ENCODE assay signal across 25 cellular contexts in the genomic region with DNA sequence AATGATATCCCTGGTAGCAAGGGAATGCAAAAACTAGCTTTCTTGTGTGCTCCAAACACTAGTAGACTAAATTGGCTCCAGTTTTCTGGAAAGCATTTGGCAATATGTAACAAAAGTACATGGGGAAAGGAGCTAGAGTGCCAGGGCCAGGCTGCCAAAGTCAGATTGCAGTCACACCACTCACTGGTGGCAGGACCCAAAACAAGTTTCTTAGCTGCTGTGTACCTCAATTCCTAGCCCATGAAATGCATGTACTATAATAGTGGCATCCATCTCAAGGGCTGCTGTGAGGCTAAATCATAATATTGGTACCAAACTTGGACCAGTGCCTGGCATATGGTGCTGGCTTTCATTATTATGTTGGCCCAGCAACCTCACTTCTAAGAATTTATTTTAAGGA. TPM values are rescaled to one million over a fixed set of nuclear protein-coding genes. Genes with fewer than 3 reads are reported as not detected.
"Had no signal": no experiment of that assay in that cellular context is flagged by ENCODE, and none has a peak within 500 bp of the region (broad histone marks: within the 10 kb centered on the region; RNA-seq: fewer than 3 reads in every experiment).

No MANE protein-coding gene starts in this region.

- H3K36me3 Mint-ChIP-seq: activated CD4-positive, alpha-beta memory T cell treated with anti-CD3 and anti-CD28 coated beads for 36 hours; activated naive CD8-positive, alpha-beta T cell treated with anti-CD3 and anti-CD28 coated beads for 36 hours; memory B cell had no signal

- H3K36me3 ChIP-seq: prostate gland, right lobe of liver, transverse colon, uterus had no signal

- H3K4me3 ChIP-seq: left lung, prostate gland, right lobe of liver, smooth muscle cell, suprapubic skin, transverse colon, uterus had no signal

- H3K27ac Mint-ChIP-seq: activated CD4-positive, alpha-beta memory T cell treated with anti-CD3 and anti-CD28 coated beads for 36 hours; activated naive CD8-positive, alpha-beta T cell treated with anti-CD3 and anti-CD28 coated beads for 36 hours; activated T-helper 17 cell treated with anti-CD3 and anti-CD28 coated beads, Interleukin-2, amount 50 U/mL, for 72 hours; memory B cell; stimulated activated naive CD8-positive, alpha-beta T cell treated with anti-CD3 and anti-CD28 coated beads, Interleukin-15, amount 100 ng/mL, for 72 hours; T-helper 2 cell treated with Interferon-gamma antibody and Interleukin-4, amounts not matched to agents 5 μg/mL and 100 μg/mL, for 36 hours had no signal

- H3K4me1 ChIP-seq: left lung, prostate gland, right lobe of liver, suprapubic skin, transverse colon, uterus had no signal

- DNase-seq: activated CD4-positive, alpha-beta memory T cell treated with anti-CD3 and anti-CD28 coated beads for 36 hours; activated naive CD4-positive, alpha-beta T cell; activated naive CD8-positive, alpha-beta T cell treated with anti-CD3 and anti-CD28 coated beads for 36 hours; activated T-cell treated with anti-CD3 and anti-CD28 coated beads, Interleukin-2, amount 50 U/mL, for 1 hour; amygdala; brain microvascular endothelial cell; cortex of kidney; foreskin melanocyte; kidney; left lung; right lobe of liver; stimulated activated CD4-positive, alpha-beta T cell treated with anti-CD3 and anti-CD28 coated beads, Interleukin-4, amount 100 ng/mL, for 1 hour; stimulated activated naive CD8-positive, alpha-beta T cell treated with anti-CD3 and anti-CD28 coated beads, Interleukin-15, amount 100 ng/mL, for 72 hours; transverse colon; uterus had no signal

- H3K27ac ChIP-seq: brain microvascular endothelial cell, left lung, prostate gland, right lobe of liver, suprapubic skin, transverse colon, uterus had no signal

- H3K9me3 ChIP-seq: left lung, prostate gland, right lobe of liver, suprapubic skin, transverse colon, uterus had no signal

- H3K9me3 Mint-ChIP-seq: activated CD4-positive, alpha-beta memory T cell treated with anti-CD3 and anti-CD28 coated beads for 36 hours; activated naive CD8-positive, alpha-beta T cell treated with anti-CD3 and anti-CD28 coated beads for 36 hours; activated T-helper 17 cell treated with anti-CD3 and anti-CD28 coated beads, Interleukin-2, amount 50 U/mL, for 72 hours; central memory CD8-positive, alpha-beta T cell; memory B cell; neural crest cell; stimulated activated naive CD8-positive, alpha-beta T cell treated with anti-CD3 and anti-CD28 coated beads, Interleukin-15, amount 100 ng/mL, for 72 hours; T-helper 2 cell treated with Interferon-gamma antibody and Interleukin-4, amounts not matched to agents 5 μg/mL and 100 μg/mL, for 36 hours had no signal

- H3K4me1 Mint-ChIP-seq: activated T-helper 17 cell treated with anti-CD3 and anti-CD28 coated beads, Interleukin-2, amount 50 U/mL, for 72 hours; central memory CD8-positive, alpha-beta T cell; neural crest cell; stimulated activated naive CD8-positive, alpha-beta T cell treated with anti-CD3 and anti-CD28 coated beads, Interleukin-15, amount 100 ng/mL, for 72 hours had no signal

- H3K4me3 Mint-ChIP-seq: activated CD4-positive, alpha-beta memory T cell treated with anti-CD3 and anti-CD28 coated beads for 36 hours; activated naive CD8-positive, alpha-beta T cell treated with anti-CD3 and anti-CD28 coated beads for 36 hours; activated T-helper 17 cell treated with anti-CD3 and anti-CD28 coated beads, Interleukin-2, amount 50 U/mL, for 72 hours; central memory CD8-positive, alpha-beta T cell; memory B cell; neural crest cell; stimulated activated naive CD8-positive, alpha-beta T cell treated with anti-CD3 and anti-CD28 coated beads, Interleukin-15, amount 100 ng/mL, for 72 hours; T-helper 2 cell treated with Interferon-gamma antibody and Interleukin-4, amounts not matched to agents 5 μg/mL and 100 μg/mL, for 36 hours had no signal

- ATAC-seq: activated T-helper 17 cell treated with anti-CD3 and anti-CD28 coated beads, Interleukin-2, amount 50 U/mL, for 72 hours; esophagus mucosa; left lung; right lobe of liver; stimulated activated naive CD8-positive, alpha-beta T cell treated with anti-CD3 and anti-CD28 coated beads, Interleukin-15, amount 100 ng/mL, for 72 hours had no signal

- H3K27me3 ChIP-seq: brain microvascular endothelial cell, left lung, right lobe of liver, suprapubic skin, transverse colon, uterus had no signal

RNA-seq across cellular contexts. Expression of a gene that starts 49.3 kb away (rescaled TPM):
- total RNA-seq: activated CD4-positive, alpha-beta memory T cell treated with anti-CD3 and anti-CD28 coated beads for 36 hours; activated naive CD8-positive, alpha-beta T cell treated with anti-CD3 and anti-CD28 coated beads for 36 hours; activated T-helper 17 cell treated with anti-CD3 and anti-CD28 coated beads, Interleukin-2, amount 50 U/mL, for 72 hours; esophagus mucosa; kidney; neural crest cell; omental fat pad; right lobe of liver; smooth muscle cell; suprapubic skin; transverse colon; uterus had no signal

RNA-seq across cellular contexts. Expression of a gene that starts 56.1 kb away (rescaled TPM):
- total RNA-seq: activated CD4-positive, alpha-beta memory T cell treated with anti-CD3 and anti-CD28 coated beads for 36 hours; activated T-helper 17 cell treated with anti-CD3 and anti-CD28 coated beads, Interleukin-2, amount 50 U/mL, for 72 hours had no signal
